Comparison of ENCODE assay signal across 15 cellular contexts in the genomic region with DNA sequence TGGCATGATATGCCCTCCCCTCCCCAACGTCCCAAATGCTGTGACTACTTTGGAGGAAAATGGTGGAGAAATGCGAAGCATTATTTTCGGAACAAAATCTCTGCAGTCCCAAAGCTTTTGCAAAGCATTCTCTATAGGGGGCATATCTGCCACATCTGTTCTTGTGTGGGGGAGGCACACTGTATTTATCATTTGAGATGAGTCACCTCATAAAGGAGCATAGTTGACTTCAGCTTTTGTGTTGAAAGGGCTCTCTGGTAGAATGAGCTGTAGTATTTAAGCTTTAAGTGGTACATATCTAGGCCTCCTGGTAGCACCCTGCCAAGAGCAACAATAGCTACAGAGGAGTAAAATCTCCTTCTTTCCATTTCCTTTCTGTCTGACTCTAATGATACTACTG.
DNase-seq lines count a peak whose midpoint lies in the region; ATAC-seq and TF ChIP-seq lines count a peak whose summit lies in the region.
"Had no signal": no experiment of that assay in that cellular context is flagged by ENCODE, and none has a peak within 500 bp of the region (broad histone marks: within the 10 kb centered on the region; RNA-seq: fewer than 3 reads in every experiment).

No MANE protein-coding gene starts in this region.

- H4K20me1 ChIP-seq in smooth muscle cell (ENCODE audit: low read depth): no peaks in the 10 kb centered on the region

- H3K9ac ChIP-seq in smooth muscle cell (ENCODE audit: low read depth): no peak overlapping the region
- H3K9ac ChIP-seq: parathyroid adenoma had no signal

- no peaks in the 10 kb centered on the region for H3K79me2 ChIP-seq in smooth muscle cell (ENCODE audit: low read depth)
- H3K79me2 ChIP-seq: parathyroid adenoma had no signal

- intact Hi-C loops in mucosa of descending colon (cut with DNase I, micrococcal nuclease): no loop called here

- no peak for ATAC-seq in mucosa of descending colon
- ATAC-seq: A549 had no signal

- TF ChIP-seq CTCF in smooth muscle cell (IDR thresholded peaks at IDR 0.05; ENCODE audit: borderline replicate concordance, insufficient read depth, poor library complexity, severe bottlenecking) (no peak), mucosa of descending colon (IDR thresholded peaks at IDR 0.05) (no peak)

- WGBS in smooth muscle cell (ENCODE audit: low lambda C conversion rate): 57% methylated on average over 3 of the region's 3 CpGs

- peaks cover 16% of the 10 kb centered on the region for H3F3A ChIP-seq in smooth muscle cell (ENCODE audit: low read depth)

- H3K36me3 ChIP-seq in smooth muscle cell (ENCODE audit: low read depth): no peaks in the 10 kb centered on the region
- H3K36me3 ChIP-seq in mucosa of descending colon (ENCODE audit: low read depth): no peaks in the 10 kb centered on the region
- H3K36me3 ChIP-seq: colonic mucosa, transverse colon had no signal

- H2AFZ ChIP-seq in smooth muscle cell (ENCODE audit: low read depth): no peak overlapping the region
- H2AFZ ChIP-seq: parathyroid adenoma had no signal

- H3K9me3 ChIP-seq in smooth muscle cell (replicated peaks; ENCODE audit: low read depth): no peaks in the 10 kb centered on the region
- peaks cover 2% of the 10 kb centered on the region for H3K9me3 ChIP-seq in mucosa of descending colon
- H3K9me3 ChIP-seq: A549, colonic mucosa, transverse colon had no signal

- H3K27ac ChIP-seq in smooth muscle cell (ENCODE audit: low read depth): peak overlapping the region; percentile 70
- H3K27ac ChIP-seq: A549, colonic mucosa, parathyroid adenoma, transverse colon had no signal

- DNase-seq in NCI-H2171 treated with DMSO at 0.1 percent for 48 hours (lab: John Stamatoyannopoulos, UW) (peak; percentile 26), NCI-H2171 (lab: John Stamatoyannopoulos, UW) (no peak), OCI-M1 (lab: John Stamatoyannopoulos, UW) (peak; percentile 49), fibroblast of gingiva (ENCODE audit: low read depth) (peak; percentile 2), smooth muscle cell (lab: John Stamatoyannopoulos, UW; ENCODE audit: unreplicated experiment) (no peak), mucosa of descending colon (no peak), SHP77 (lab: John Stamatoyannopoulos, UW) (no peak), NCI-H1105 (lab: John Stamatoyannopoulos, UW) (no peak)
- DNase-seq: activated CD8-positive, alpha-beta memory T cell treated with anti-CD3 and anti-CD28 coated beads for 24 hours; activated naive CD4-positive, alpha-beta T cell treated with anti-CD3 and anti-CD28 coated beads for 36 hours; colonic mucosa; NCI-H187; transverse colon had no signal

- H3K27me3 ChIP-seq in smooth muscle cell (ENCODE audit: low read depth): no peaks in the 10 kb centered on the region
- H3K27me3 ChIP-seq: colonic mucosa, transverse colon had no signal

- H3K4me1 ChIP-seq in smooth muscle cell (ENCODE audit: low read depth) (peaks cover 50% of the 10 kb centered on the region), mucosa of descending colon (ENCODE audit: low read depth) (no peaks in the 10 kb centered on the region)
- H3K4me1 ChIP-seq: A549, colonic mucosa, transverse colon had no signal

- no peak overlapping the region for H3K4me3 ChIP-seq in smooth muscle cell
- no peak overlapping the region for H3K4me3 ChIP-seq in mucosa of descending colon
- H3K4me3 ChIP-seq: A549, colonic mucosa, transverse colon had no signal

- H3K4me2 ChIP-seq in smooth muscle cell: peak overlapping the region; percentile 42
- H3K4me2 ChIP-seq: A549 had no signal

Comparison
In these comparisons a context has a peak if more than half of its experiments do, and no peak if none do; other contexts are left out.
1. DNase-seq: peak in NCI-H2171 treated with DMSO at 0.1 percent for 48 hours (single experiment), OCI-M1 (single experiment) and fibroblast of gingiva (single experiment); none in NCI-H2171 (single experiment), smooth muscle cell (single experiment), mucosa of descending colon (0 of 3), SHP77 (0 of 2) and NCI-H1105 (single experiment).